8 cellular contexts compared by ENCODE assay signal in the genomic region with DNA sequence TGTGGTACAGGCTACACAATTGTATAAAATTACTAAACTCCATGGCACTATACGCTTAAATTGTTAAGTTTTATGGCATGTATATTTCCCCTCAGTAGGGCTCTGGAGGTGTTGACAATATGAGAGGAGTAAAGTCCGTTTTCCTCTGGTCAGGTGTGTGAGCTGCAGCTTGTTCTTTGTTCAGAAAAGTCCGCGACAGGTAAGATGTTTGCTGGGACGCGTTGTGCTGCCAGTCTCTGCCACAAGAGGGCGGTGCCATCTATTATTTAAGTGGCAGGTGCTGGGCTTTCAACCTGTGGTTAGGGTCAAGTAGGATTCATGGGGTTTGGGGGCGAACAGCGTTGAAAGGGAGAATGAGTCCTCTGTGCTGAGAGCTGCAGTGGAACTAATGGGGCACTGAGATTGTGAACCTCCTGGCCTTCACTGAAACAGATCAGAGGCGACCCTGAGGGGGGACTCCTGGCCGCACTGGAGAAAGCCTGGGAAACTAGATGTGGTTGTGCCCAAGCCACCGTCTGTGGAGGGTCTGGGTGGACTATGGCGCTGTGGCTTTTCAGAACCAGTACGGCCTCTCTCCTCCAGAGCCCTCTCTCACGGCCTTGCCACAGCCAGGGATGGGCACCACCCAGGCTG.
DNase-seq lines count a peak whose midpoint lies in the region; ATAC-seq, FAIRE-seq and TF ChIP-seq lines count a peak whose summit lies in the region.

No MANE protein-coding gene starts in this region.

- peaks cover 4% of the 10 kb centered on the region for H3K27me3 Mint-ChIP-seq in activated naive CD4-positive, alpha-beta T cell treated with anti-CD3 and anti-CD28 coated beads for 36 hours (ENCODE audit: low read depth)
- no peaks in the 10 kb centered on the region for H3K27me3 Mint-ChIP-seq in activated naive CD4-positive, alpha-beta T cell treated with anti-CD3 and anti-CD28 coated beads, Interleukin-2, amount 10 ng/mL, durations not matched to agents 7 days and 5 days

- CTCF ChIA-PET in activated naive CD4-positive, alpha-beta T cell treated with anti-CD3 and anti-CD28 coated beads for 36 hours (lab: Charles Lee), result interaction anchor here (0.6 kb wide), 1 partner anchor 56 kb away, joined by 3 read pairs; no protein-coding TSS in a partner anchor
- CTCF ChIA-PET in activated naive CD4-positive, alpha-beta T cell treated with anti-CD3 and anti-CD28 coated beads, Interleukin-2, amount 10 ng/mL, durations not matched to agents 7 days and 5 days (lab: Charles Lee), result interaction anchor here (0.7 to 1.1 kb wide), 3 partner anchors 1269 to 1369 kb away, joined by 3 to 4 read pairs (median 4); no protein-coding TSS in a partner anchor

- no peaks in the 10 kb centered on the region for H3K36me3 ChIP-seq in lower lobe of right lung

- intact Hi-C loops in activated naive CD4-positive, alpha-beta T cell treated with anti-CD3 and anti-CD28 coated beads for 36 hours (cut with micrococcal nuclease), result loop anchor here (2.0 to 5.0 kb wide), 2 partner anchors 1266 to 1368 kb away; no protein-coding TSS in a partner anchor
- intact Hi-C loops in lower lobe of right lung (cut with DNase I), result no loop called here

- H3K27ac ChIP-seq in lower lobe of right lung, result no peak overlapping the region

- FAIRE-seq in RCC 7860 (lab: Jason Lieb, UNC), result no peak

- no peaks in the 10 kb centered on the region for H3K27me3 ChIP-seq in lower lobe of right lung (ENCODE audit: low read depth)

- no peaks in the 10 kb centered on the region for H3K4me1 Mint-ChIP-seq in activated naive CD4-positive, alpha-beta T cell treated with anti-CD3 and anti-CD28 coated beads for 36 hours (ENCODE audit: low read depth)
- no peaks in the 10 kb centered on the region for H3K4me1 Mint-ChIP-seq in activated naive CD4-positive, alpha-beta T cell treated with anti-CD3 and anti-CD28 coated beads, Interleukin-2, amount 10 ng/mL, durations not matched to agents 7 days and 5 days

- no peak for ATAC-seq in lower lobe of right lung
- ATAC-seq in GM18517 (IDR thresholded peaks at IDR 0.05; ENCODE audit: unreplicated experiment), result no peak

- H3K4me3 ChIP-seq in lower lobe of right lung, result no peak overlapping the region

- no peak overlapping the region for H3K27ac Mint-ChIP-seq in activated naive CD4-positive, alpha-beta T cell treated with anti-CD3 and anti-CD28 coated beads for 36 hours
- no peak overlapping the region for H3K27ac Mint-ChIP-seq in activated naive CD4-positive, alpha-beta T cell treated with anti-CD3 and anti-CD28 coated beads, Interleukin-2, amount 10 ng/mL, durations not matched to agents 7 days and 5 days

- DNase-seq in activated naive CD4-positive, alpha-beta T cell treated with anti-CD3 and anti-CD28 coated beads for 36 hours, result peak; percentile 44
- DNase-seq in activated naive CD4-positive, alpha-beta T cell (lab: John Stamatoyannopoulos, UW), result no peak
- DNase-seq in NCI-H1417 (lab: John Stamatoyannopoulos, UW), result peak; percentile 42 to 71 (median 58)
- peak; percentile 31 for DNase-seq in activated naive CD4-positive, alpha-beta T cell treated with anti-CD3 and anti-CD28 coated beads, Interleukin-2, amount 10 ng/mL, durations not matched to agents 7 days and 5 days
- DNase-seq in lower lobe of right lung, result no peak
- DNase-seq in cerebellum (ENCODE audit: low spot score), result no peak
- no peak for DNase-seq in RCC 7860 (ENCODE audit: low spot score)

- H3K9me3 Mint-ChIP-seq in activated naive CD4-positive, alpha-beta T cell treated with anti-CD3 and anti-CD28 coated beads for 36 hours, result peaks cover 22% of the 10 kb centered on the region
- H3K9me3 Mint-ChIP-seq in activated naive CD4-positive, alpha-beta T cell treated with anti-CD3 and anti-CD28 coated beads, Interleukin-2, amount 10 ng/mL, durations not matched to agents 7 days and 5 days, result peaks cover 22% of the 10 kb centered on the region

- TF ChIP-seq CTCF in lower lobe of right lung (IDR thresholded peaks at IDR 0.05), result peak; percentile 57

- H3K9me3 ChIP-seq in lower lobe of right lung, result no peaks in the 10 kb centered on the region

- H3K4me1 ChIP-seq in lower lobe of right lung, result no peaks in the 10 kb centered on the region

- no peaks in the 10 kb centered on the region for H3K36me3 Mint-ChIP-seq in activated naive CD4-positive, alpha-beta T cell treated with anti-CD3 and anti-CD28 coated beads for 36 hours (ENCODE audit: low read depth)
- H3K36me3 Mint-ChIP-seq in activated naive CD4-positive, alpha-beta T cell treated with anti-CD3 and anti-CD28 coated beads, Interleukin-2, amount 10 ng/mL, durations not matched to agents 7 days and 5 days, result no peaks in the 10 kb centered on the region

- no peak overlapping the region for H3K4me3 Mint-ChIP-seq in activated naive CD4-positive, alpha-beta T cell treated with anti-CD3 and anti-CD28 coated beads for 36 hours
- H3K4me3 Mint-ChIP-seq in activated naive CD4-positive, alpha-beta T cell treated with anti-CD3 and anti-CD28 coated beads, Interleukin-2, amount 10 ng/mL, durations not matched to agents 7 days and 5 days, result no peak overlapping the region

Comparison
In these comparisons a context has a peak if more than half of its experiments do, and no peak if none do; other contexts are left out.
1. DNase-seq: peak in activated naive CD4-positive, alpha-beta T cell treated with anti-CD3 and anti-CD28 coated beads for 36 hours (single experiment), NCI-H1417 (3 of 3) and activated naive CD4-positive, alpha-beta T cell treated with anti-CD3 and anti-CD28 coated beads, Interleukin-2, amount 10 ng/mL, durations not matched to agents 7 days and 5 days (single experiment); none in activated naive CD4-positive, alpha-beta T cell (0 of 4), lower lobe of right lung (single experiment), cerebellum (single experiment) and RCC 7860 (single experiment).